7 cellular contexts compared by ENCODE assay signal in genomic region chr4:114659386-114660008, GRCh38.
DNase-seq lines count a peak whose midpoint lies in the region; ATAC-seq and TF ChIP-seq lines count a peak whose summit lies in the region.

No MANE protein-coding gene starts in this region.

- H3K9me3 ChIP-seq in right cardiac atrium (ENCODE audit: control insufficient read depth, low read length), result no peaks in the 10 kb centered on the region

- POLR2A ChIA-PET in GM10248 (lab: Yijun Ruan, JAX), result no interaction called here

- TF ChIP-seq CTCF in GM10248 (IDR thresholded peaks at IDR 0.05; ENCODE audit: control extremely low read depth, extremely low read depth, low read depth, missing control alignments), result peak; percentile 91

- CTCF ChIA-PET in GM10248 (lab: Yijun Ruan, JAX), result interaction anchor here (0.6 to 2.5 kb wide), 23 partner anchors 10 to 1266 kb away, joined by 3 to 24 read pairs (median 4); no protein-coding TSS in a partner anchor

- no peak overlapping the region for H3K4me3 ChIP-seq in right cardiac atrium (ENCODE audit: low read length)
- H3K4me3 ChIP-seq in skeletal muscle cell (ENCODE audit: low read depth, low read length), result no peak overlapping the region

- ATAC-seq in GM21526 (IDR thresholded peaks at IDR 0.05; ENCODE audit: low FRiP score, unreplicated experiment) (peak; percentile 96), right cardiac atrium (peak; percentile 86 to 88)

- no peaks in the 10 kb centered on the region for H3K27me3 ChIP-seq in right cardiac atrium (ENCODE audit: control insufficient read depth, insufficient read depth)

- H3K4me1 ChIP-seq in right cardiac atrium (ENCODE audit: control insufficient read depth, insufficient read depth, low read length), result no peaks in the 10 kb centered on the region

- DNase-seq in GM10248 (ENCODE audit: extremely low spot score) (peak; percentile 53), HS-27A (ENCODE audit: low read depth) (peak; percentile 1), NOMO-1 treated with dmso at 0.1 percent for 144 hours (lab: John Stamatoyannopoulos, UW; ENCODE audit: unreplicated experiment) (peak; percentile 2), amniotic stem cell (lab: John Stamatoyannopoulos, UW) (peak; percentile 35), right cardiac atrium (peak; percentile 26 to 58 (median 54)), skeletal muscle cell (ENCODE audit: low read depth) (peak; percentile 24)

- WGBS in right cardiac atrium, result 3% methylated on average over 4 of the region's 4 CpGs

- intact Hi-C loops in right cardiac atrium (cut with DNase I), result loop anchor here (2.0 to 5.0 kb wide), 4 partner anchors 252 to 273 kb away; no protein-coding TSS in a partner anchor

- no peak overlapping the region for H3K27ac ChIP-seq in right cardiac atrium (ENCODE audit: low read length)

Comparison
In these comparisons a context has a peak if more than half of its experiments do, and no peak if none do; other contexts are left out.
1. DNase-seq: peak in every context shown above with its lines; median percentile 54 in right cardiac atrium; 53 in GM10248; 35 in amniotic stem cell; 24 in skeletal muscle cell; 2 in NOMO-1 treated with dmso at 0.1 percent for 144 hours; 1 in HS-27A.